8 cellular contexts compared by ENCODE assay signal in the genomic region with DNA sequence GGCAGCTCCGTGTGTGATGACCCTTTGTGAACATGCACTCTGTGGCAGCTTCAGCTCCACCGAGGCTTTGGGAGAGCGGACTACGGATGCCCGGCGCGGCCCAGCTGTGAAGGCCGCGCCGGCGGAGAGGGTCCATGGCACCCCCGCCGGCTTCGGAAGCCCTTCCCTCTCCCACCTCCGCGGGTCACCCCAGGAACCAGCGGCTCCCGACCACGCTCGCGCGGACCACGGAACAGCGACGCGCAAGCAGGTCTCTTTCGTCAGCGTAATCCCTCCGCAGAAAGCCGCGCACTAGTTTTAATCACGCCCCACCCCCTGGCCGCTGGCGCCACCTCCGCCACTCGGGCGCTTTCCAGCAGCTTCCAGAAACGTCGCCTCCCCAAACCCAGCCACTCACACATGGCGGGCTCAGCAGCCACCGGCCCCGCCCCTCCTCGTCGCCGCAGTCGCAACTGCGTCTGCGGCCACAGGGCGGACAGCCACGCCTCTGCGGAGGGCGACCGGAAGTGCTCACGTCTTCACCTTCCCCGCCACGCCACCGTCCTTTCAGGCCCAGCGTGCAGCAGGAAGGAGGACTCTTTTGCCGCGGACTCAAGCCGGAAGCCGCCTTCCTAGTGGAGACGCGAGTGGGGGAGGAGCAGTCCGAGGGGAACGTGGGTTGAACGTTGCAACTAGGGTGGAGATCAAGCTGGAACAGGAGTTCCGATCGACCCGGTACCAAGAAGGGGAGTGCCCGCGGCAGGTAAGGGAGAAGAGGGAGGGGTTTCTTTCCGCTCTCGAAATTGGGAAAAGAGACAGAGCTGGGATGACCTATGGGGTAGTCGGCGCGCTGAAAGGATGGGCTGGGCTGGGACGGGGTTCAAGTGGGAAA. TPM values are rescaled to one million over a fixed set of nuclear protein-coding genes. Genes with fewer than 3 reads are reported as not detected.
DNase-seq lines count a peak whose midpoint lies in the region; ATAC-seq lines count a peak whose summit lies in the region.

TSS of gene USPL1 (plus strand) at position 606 of the 871 bp plus-strand sequence. CDS start 3,221 bp downstream, outside the sequence.

- no peaks in the 10 kb centered on the region for H3K36me3 ChIP-seq in esophagus (ENCODE audit: control insufficient read depth in 2 of 2, insufficient read depth in 2 of 2, low read length in 1 of 2)
- H3K36me3 ChIP-seq in mucosa of stomach (ENCODE audit: control insufficient read depth, insufficient read depth, low read length), result no peaks in the 10 kb centered on the region

- H3K9me3 ChIP-seq in esophagus (ENCODE audit: control insufficient read depth in 2 of 2, insufficient read depth in 1 of 2, low read depth in 1 of 2, low read length in 1 of 2) (no peaks in the 10 kb centered on the region), mucosa of stomach (ENCODE audit: control insufficient read depth, low read length) (no peaks in the 10 kb centered on the region)

- peak within 1 kb of the TSS; percentile 100 for H3K27ac ChIP-seq in esophagus (ENCODE audit: low read depth in 2 of 2, low read length in 1 of 2)

- peak within 1 kb of the TSS; percentile 99 for H3K9ac ChIP-seq in mucosa of stomach (ENCODE audit: low read length)

- DNase-seq in DMS153 (lab: John Stamatoyannopoulos, UW), result peak; percentile 98
- DNase-seq in OCI-M2 (lab: John Stamatoyannopoulos, UW; ENCODE audit: unreplicated experiment), result peak; percentile 50
- DNase-seq in activated T-cell treated with anti-CD3 and anti-CD28 coated beads for 48 hours (ENCODE audit: low read depth), result peak; percentile 98
- peak; percentile 98 to 99 for DNase-seq in stimulated activated CD8-positive, alpha-beta memory T cell treated with anti-CD3 and anti-CD28 coated beads, Interleukin-7, amount 100 ng/mL, for 1 hour (ENCODE audit: low read depth in 2 of 2)

- H3K4me3 ChIP-seq in esophagus (ENCODE audit: low read depth in 1 of 2, low read length in 2 of 2) (peak within 1 kb of the TSS; percentile 87 to 88), mucosa of stomach (ENCODE audit: low read length) (peak within 1 kb of the TSS; percentile 98)

- H3K27me3 ChIP-seq in esophagus (ENCODE audit: control insufficient read depth in 1 of 2, insufficient read depth in 2 of 2, low read length in 2 of 2) (no peaks in the 10 kb centered on the region), mucosa of stomach (ENCODE audit: control insufficient read depth, insufficient read depth, low read length) (no peaks in the 10 kb centered on the region)

- WGBS in esophagus, 2 donors, result 0 to 1% methylated on average over 74 to 78 of the region's 78 CpGs

- no peaks in the 10 kb centered on the region for H3K27me3 Mint-ChIP-seq in IgD-negative memory B cell

- no peak within 1 kb of the TSS for H3K4me3 Mint-ChIP-seq in IgD-negative memory B cell

- ATAC-seq in GM21529 (IDR thresholded peaks at IDR 0.05; ENCODE audit: unreplicated experiment), result peak; percentile 86

- H3K4me1 Mint-ChIP-seq in IgD-negative memory B cell, result peaks cover 17 to 39% (median 22%) of the 10 kb centered on the region in 3 donors

- H3K4me1 ChIP-seq in esophagus (ENCODE audit: control insufficient read depth in 2 of 2, insufficient read depth in 2 of 2, low read length in 1 of 2), result peaks cover 0 to 2% of the 10 kb centered on the region in 2 donors
- H3K4me1 ChIP-seq in mucosa of stomach (ENCODE audit: control insufficient read depth, insufficient read depth, low read length), result peaks cover 11% of the 10 kb centered on the region

- no peaks in the 10 kb centered on the region for H3K9me3 Mint-ChIP-seq in IgD-negative memory B cell

- H3K36me3 Mint-ChIP-seq in IgD-negative memory B cell, result no peaks in the 10 kb centered on the region

- no peak within 1 kb of the TSS for H3K27ac Mint-ChIP-seq in IgD-negative memory B cell

RNA-seq across cellular contexts. Expression of gene USPL1, which starts in this region (rescaled TPM):
- polyA plus RNA-seq in IgD-negative memory B cell (26.1 TPM), esophagus (1 to 10 TPM; 4.4 to 6.7 TPM)

Comparison
In these comparisons a context has a peak if more than half of its experiments do, and no peak if none do; other contexts are left out.
1. Peak in every context shown above with its lines: DNase-seq, ATAC-seq, H3K4me3 ChIP-seq and H3K27ac ChIP-seq.